ENCODE assay signal across 8 cellular contexts in the genomic region with DNA sequence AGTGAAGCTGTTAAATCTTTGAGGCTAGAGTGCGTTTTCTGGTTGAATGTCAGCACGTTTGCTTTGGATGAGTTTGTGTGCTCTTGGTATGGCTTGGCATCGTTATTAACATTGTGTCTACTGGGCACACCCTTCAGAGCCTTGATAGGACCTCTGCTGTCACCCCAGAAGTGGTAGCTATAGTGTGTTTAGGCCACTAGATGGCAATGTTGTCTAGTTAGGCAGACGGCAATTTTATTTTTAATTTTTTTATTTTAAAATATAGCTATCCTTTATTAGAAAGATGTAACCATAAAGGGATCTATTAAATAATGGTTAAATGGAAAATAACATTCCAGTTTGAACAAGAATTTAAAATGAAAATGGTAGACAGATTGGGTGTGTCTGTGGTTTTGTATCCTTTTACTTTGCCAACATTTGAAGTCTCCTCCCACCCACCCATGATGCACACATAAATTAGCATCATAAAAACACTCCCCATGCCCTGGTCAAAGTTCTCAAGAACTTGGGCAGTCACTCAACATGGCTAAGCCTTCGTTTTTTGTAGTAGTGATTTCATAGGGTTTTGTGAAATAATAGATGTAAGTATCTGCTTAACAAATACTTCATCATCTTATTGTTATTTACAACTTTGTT.
DNase-seq lines count a peak whose midpoint lies in the region; ATAC-seq, FAIRE-seq and TF ChIP-seq lines count a peak whose summit lies in the region.

No MANE protein-coding gene starts in this region.

- no peaks in the 10 kb centered on the region for H3K4me1 Mint-ChIP-seq in HFFc6 (ENCODE audit: low read depth)

- H3K4me3 Mint-ChIP-seq in HFFc6: no peak overlapping the region

- H3K27ac Mint-ChIP-seq in HFFc6: no peak overlapping the region

- no peaks in the 10 kb centered on the region for H3K27me3 Mint-ChIP-seq in HFFc6 (ENCODE audit: insufficient read depth)

- 2% methylated on average over 5 of the region's 5 CpGs for WGBS in A549 (ENCODE audit: missing lambda C conversion rate)

- no peak overlapping the region for H2AFZ ChIP-seq in neural cell (ENCODE audit: low read depth, low read length)

- no peaks in the 10 kb centered on the region for H4K20me1 ChIP-seq in neural cell (ENCODE audit: insufficient read depth)

- no peaks in the 10 kb centered on the region for H3K9me2 ChIP-seq in neural cell (ENCODE audit: insufficient read depth, low read length)

- H3K9me3 ChIP-seq in A549: no peaks in the 10 kb centered on the region
- H3K9me3 ChIP-seq in neural cell (ENCODE audit: low read length): no peaks in the 10 kb centered on the region

- TF ChIP-seq RAD21 in A549 (conservative IDR thresholded peaks at IDR 0.05 in 1 of 2, IDR thresholded peaks at IDR 0.05 in 1 of 2) (peak; percentile 71 to 75), neural cell (conservative IDR thresholded peaks at IDR 0.05) (peak; percentile 54)

- no peaks in the 10 kb centered on the region for H3K4me1 ChIP-seq in A549

- TF ChIP-seq CTCF in A549 (IDR thresholded peaks at IDR 0.05) (peak; percentile 74), GM10266 (IDR thresholded peaks at IDR 0.05; ENCODE audit: control insufficient read depth, insufficient read depth, low read depth, missing control alignments) (peak; percentile 66), HFFc6 (IDR thresholded peaks at IDR 0.05) (peak; percentile 80), NB4 (IDR thresholded peaks at IDR 0.05; ENCODE audit: low read depth, low read length) (peak; percentile 56), choroid plexus epithelial cell (conservative IDR thresholded peaks at IDR 0.05; ENCODE audit: low read depth, low read length) (peak; percentile 50), neural cell (IDR thresholded peaks at IDR 0.05; ENCODE audit: poor library complexity, severe bottlenecking) (peak; percentile 48), omental fat pad (IDR thresholded peaks at IDR 0.05) (no peak)

- H3K27ac ChIP-seq in A549 (no peak overlapping the region), neural cell (ENCODE audit: low read length) (no peak overlapping the region)

- TF ChIP-seq EP300 in A549 (IDR thresholded peaks at IDR 0.05) (no peak), neural cell (conservative IDR thresholded peaks at IDR 0.05; ENCODE audit: poor library complexity, severe bottlenecking) (no peak)

- DNase-seq in A549 (ENCODE audit: low read depth in 1 of 2, low spot score in 1 of 2) (peak; percentile 8 to 36), GM10266 (ENCODE audit: extremely low spot score) (peak; percentile 27), HFFc6 (no peak), NB4 (ENCODE audit: low read depth) (peak; percentile 29), choroid plexus epithelial cell (ENCODE audit: low read depth) (peak; percentile 33), omental fat pad (ENCODE audit: low spot score) (no peak)
- DNase-seq in activated CD4-positive, alpha-beta T cell treated with anti-CD3 and anti-CD28 coated beads for 48 hours: no peak

- H3K9me3 Mint-ChIP-seq in HFFc6: peaks cover 19% of the 10 kb centered on the region

- no peaks in the 10 kb centered on the region for H3F3A ChIP-seq in neural cell (ENCODE audit: insufficient read depth, low read length, poor library complexity, severe bottlenecking)

- H3K4me2 ChIP-seq in A549: no peak overlapping the region
- H3K4me2 ChIP-seq in neural cell (ENCODE audit: low read length): no peak overlapping the region

- no peaks in the 10 kb centered on the region for H3K36me3 Mint-ChIP-seq in HFFc6 (ENCODE audit: low read depth)

- H3K27me3 ChIP-seq in neural cell (ENCODE audit: insufficient read depth, low read depth, low read length): no peaks in the 10 kb centered on the region

- ATAC-seq in A549 (peak in 1 of 2 experiments; percentile 85; a peak in 3 of 6 replicates), omental fat pad (ENCODE audit: low FRiP score) (no peak)

- H3K9ac ChIP-seq in neural cell (ENCODE audit: low read length): no peak overlapping the region

- TF ChIP-seq POLR2A in A549 (IDR thresholded peaks at IDR 0.05; ENCODE audit: low read length) (no peak), NB4 (IDR thresholded peaks at IDR 0.05; ENCODE audit: extremely low read depth, insufficient read length) (no peak)

- no peaks in the 10 kb centered on the region for H3K79me2 ChIP-seq in neural cell (replicated peaks; ENCODE audit: insufficient read depth, low read length)

- CTCF ChIA-PET in A549 (lab: Yijun Ruan, JAX): interaction anchor here (0.6 to 4.0 kb wide), 9 partner anchors 11 to 664 kb away, joined by 3 to 23 read pairs (median 3); no protein-coding TSS in a partner anchor

- H3K36me3 ChIP-seq in neural cell (ENCODE audit: insufficient read depth, low read length): no peaks in the 10 kb centered on the region

- H3K4me3 ChIP-seq in A549 (no peak overlapping the region), NB4 (ENCODE audit: low read depth, low read length) (no peak overlapping the region), choroid plexus epithelial cell (ENCODE audit: low read depth, low read length) (no peak overlapping the region), neural cell (ENCODE audit: low read length) (no peak overlapping the region)

- no peak for FAIRE-seq in A549 (lab: Jason Lieb, UNC)

- POLR2A ChIA-PET in A549 (lab: Yijun Ruan, JAX): no interaction called here

TF ChIP-seq in A549, 52 proteins besides CTCF, POLR2A, EP300 and RAD21:
- TF ChIP-seq, protein P1, sequence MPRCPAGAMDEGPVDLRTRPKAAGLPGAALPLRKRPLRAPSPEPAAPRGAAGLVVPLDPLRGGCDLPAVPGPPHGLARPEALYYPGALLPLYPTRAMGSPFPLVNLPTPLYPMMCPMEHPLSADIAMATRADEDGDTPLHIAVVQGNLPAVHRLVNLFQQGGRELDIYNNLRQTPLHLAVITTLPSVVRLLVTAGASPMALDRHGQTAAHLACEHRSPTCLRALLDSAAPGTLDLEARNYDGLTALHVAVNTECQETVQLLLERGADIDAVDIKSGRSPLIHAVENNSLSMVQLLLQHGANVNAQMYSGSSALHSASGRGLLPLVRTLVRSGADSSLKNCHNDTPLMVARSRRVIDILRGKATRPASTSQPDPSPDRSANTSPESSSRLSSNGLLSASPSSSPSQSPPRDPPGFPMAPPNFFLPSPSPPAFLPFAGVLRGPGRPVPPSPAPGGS (IDR thresholded peaks at IDR 0.05): no peak
- TF ChIP-seq ZFP36 (IDR thresholded peaks at IDR 0.05; ENCODE audit: borderline replicate concordance, partially characterized antibody) (no peak), ZSCAN20 (CRISPR knock-in tag; IDR thresholded peaks at IDR 0.05) (no peak), SMC3 (IDR thresholded peaks at IDR 0.05) (peak; percentile 72), RARB (CRISPR knock-in tag; IDR thresholded peaks at IDR 0.05) (no peak), KDM5A (IDR thresholded peaks at IDR 0.05) (no peak)
- TF ChIP-seq, protein P2, sequence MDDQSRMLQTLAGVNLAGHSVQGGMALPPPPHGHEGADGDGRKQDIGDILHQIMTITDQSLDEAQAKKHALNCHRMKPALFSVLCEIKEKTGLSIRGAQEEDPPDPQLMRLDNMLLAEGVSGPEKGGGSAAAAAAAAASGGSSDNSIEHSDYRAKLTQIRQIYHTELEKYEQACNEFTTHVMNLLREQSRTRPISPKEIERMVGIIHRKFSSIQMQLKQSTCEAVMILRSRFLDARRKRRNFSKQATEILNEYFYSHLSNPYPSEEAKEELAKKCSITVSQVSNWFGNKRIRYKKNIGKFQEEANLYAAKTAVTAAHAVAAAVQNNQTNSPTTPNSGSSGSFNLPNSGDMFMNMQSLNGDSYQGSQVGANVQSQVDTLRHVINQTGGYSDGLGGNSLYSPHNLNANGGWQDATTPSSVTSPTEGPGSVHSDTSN (IDR thresholded peaks at IDR 0.05): no peak
TF ChIP-seq in A549: peak in this region for 1.

TF ChIP-seq in neural cell, 6 proteins besides CTCF, POLR2A, EP300 and RAD21:
- TF ChIP-seq EZH2 (IDR thresholded peaks at IDR 0.05; ENCODE audit: borderline replicate concordance, insufficient read depth, low read length, poor library complexity, severe bottlenecking) (no peak), MXI1 (conservative IDR thresholded peaks at IDR 0.05; ENCODE audit: poor library complexity, severe bottlenecking) (no peak), TAF1 (IDR thresholded peaks at IDR 0.05; ENCODE audit: low read depth) (no peak), POLR2AphosphoS5 (IDR thresholded peaks at IDR 0.05) (no peak), SMC3 (conservative IDR thresholded peaks at IDR 0.05; ENCODE audit: poor library complexity) (no peak)
- TF ChIP-seq, protein P3, sequence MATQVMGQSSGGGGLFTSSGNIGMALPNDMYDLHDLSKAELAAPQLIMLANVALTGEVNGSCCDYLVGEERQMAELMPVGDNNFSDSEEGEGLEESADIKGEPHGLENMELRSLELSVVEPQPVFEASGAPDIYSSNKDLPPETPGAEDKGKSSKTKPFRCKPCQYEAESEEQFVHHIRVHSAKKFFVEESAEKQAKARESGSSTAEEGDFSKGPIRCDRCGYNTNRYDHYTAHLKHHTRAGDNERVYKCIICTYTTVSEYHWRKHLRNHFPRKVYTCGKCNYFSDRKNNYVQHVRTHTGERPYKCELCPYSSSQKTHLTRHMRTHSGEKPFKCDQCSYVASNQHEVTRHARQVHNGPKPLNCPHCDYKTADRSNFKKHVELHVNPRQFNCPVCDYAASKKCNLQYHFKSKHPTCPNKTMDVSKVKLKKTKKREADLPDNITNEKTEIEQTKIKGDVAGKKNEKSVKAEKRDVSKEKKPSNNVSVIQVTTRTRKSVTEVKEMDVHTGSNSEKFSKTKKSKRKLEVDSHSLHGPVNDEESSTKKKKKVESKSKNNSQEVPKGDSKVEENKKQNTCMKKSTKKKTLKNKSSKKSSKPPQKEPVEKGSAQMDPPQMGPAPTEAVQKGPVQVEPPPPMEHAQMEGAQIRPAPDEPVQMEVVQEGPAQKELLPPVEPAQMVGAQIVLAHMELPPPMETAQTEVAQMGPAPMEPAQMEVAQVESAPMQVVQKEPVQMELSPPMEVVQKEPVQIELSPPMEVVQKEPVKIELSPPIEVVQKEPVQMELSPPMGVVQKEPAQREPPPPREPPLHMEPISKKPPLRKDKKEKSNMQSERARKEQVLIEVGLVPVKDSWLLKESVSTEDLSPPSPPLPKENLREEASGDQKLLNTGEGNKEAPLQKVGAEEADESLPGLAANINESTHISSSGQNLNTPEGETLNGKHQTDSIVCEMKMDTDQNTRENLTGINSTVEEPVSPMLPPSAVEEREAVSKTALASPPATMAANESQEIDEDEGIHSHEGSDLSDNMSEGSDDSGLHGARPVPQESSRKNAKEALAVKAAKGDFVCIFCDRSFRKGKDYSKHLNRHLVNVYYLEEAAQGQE (IDR thresholded peaks at IDR 0.05; ENCODE audit: borderline replicate concordance): no peak
TF ChIP-seq in neural cell: peak in this region for 0.

Comparison
In these comparisons a context has a peak if more than half of its experiments do, and no peak if none do; other contexts are left out.
1. DNase-seq: peak in A549 (2 of 2), GM10266 (single experiment), NB4 (single experiment) and choroid plexus epithelial cell (single experiment); none in HFFc6 (single experiment), omental fat pad (single experiment) and activated CD4-positive, alpha-beta T cell treated with anti-CD3 and anti-CD28 coated beads for 48 hours (single experiment).
2. CTCF ChIP-seq: peak in A549 (single experiment), GM10266 (single experiment), HFFc6 (single experiment), NB4 (single experiment), choroid plexus epithelial cell (single experiment) and neural cell (single experiment); none in omental fat pad (0 of 3).